ENCODE assay signal across 8 cellular contexts in genomic region chr2:28390857-28391563, GRCh38. TPM values are rescaled to one million over a fixed set of nuclear protein-coding genes. Genes with fewer than 3 reads are reported as not detected.
DNase-seq lines count a peak whose midpoint lies in the region; ATAC-seq and TF ChIP-seq lines count a peak whose summit lies in the region.

No MANE protein-coding gene starts in this region.

- H3K27me3 ChIP-seq in left ventricle myocardium inferior (ENCODE audit: low read depth) = no peaks in the 10 kb centered on the region

- no peak for TF ChIP-seq CTCF in left ventricle myocardium inferior (IDR thresholded peaks at IDR 0.05; ENCODE audit: borderline replicate concordance)

- intact Hi-C loops in left ventricle myocardium inferior (cut with micrococcal nuclease) (no loop called here), posterior cingulate gyrus (cut with DNase I) (loop anchor here (10.0 kb wide), 2 partner anchors 156 to 436 kb away; no protein-coding TSS in a partner anchor)

- DNase-seq in NCI-H82 (lab: John Stamatoyannopoulos, UW) (peak; percentile 18), NCI-H82 treated with DMSO at 0.1 percent for 48 hours (lab: John Stamatoyannopoulos, UW; ENCODE audit: unreplicated experiment) (no peak), LHCN-M2 (ENCODE audit: low read depth) (peak; percentile 83), amniotic epithelial cell (ENCODE audit: low read depth) (peak; percentile 88), left ventricle myocardium inferior (peak; percentile 90), posterior cingulate gyrus (peak; percentile 42 to 94 (median 62)), middle frontal gyrus (ENCODE audit: extremely low spot score, low spot score) (no peak)

- no peaks in the 10 kb centered on the region for H3K9me3 ChIP-seq in left ventricle myocardium inferior (replicated peaks)

- peak overlapping the region; percentile 84 for H3K4me3 ChIP-seq in left ventricle myocardium inferior

- no peaks in the 10 kb centered on the region for H3K36me3 ChIP-seq in left ventricle myocardium inferior

- H3K27ac ChIP-seq in left ventricle myocardium inferior (replicated peaks) = peak overlapping the region; percentile 100

- ATAC-seq in HG03571 (IDR thresholded peaks at IDR 0.05; ENCODE audit: unreplicated experiment) = no peak

- H3K4me1 ChIP-seq in left ventricle myocardium inferior = peaks cover 53% of the 10 kb centered on the region

RNA-seq across cellular contexts. Expression of gene FOSL2, which starts 1.6 kb away (rescaled TPM):
- total RNA-seq in LHCN-M2 (2014; rRNA removed) (50.7 and 62.2 TPM in 2 replicates), left ventricle myocardium inferior (50.2 TPM)
- 46.8 TPM for polyA plus RNA-seq in LHCN-M2 (2012)

Comparison
In these comparisons a context has a peak if more than half of its experiments do, and no peak if none do; other contexts are left out.
1. DNase-seq: peak in NCI-H82 (single experiment), LHCN-M2 (single experiment), amniotic epithelial cell (single experiment), left ventricle myocardium inferior (single experiment) and posterior cingulate gyrus (10 of 10); none in NCI-H82 treated with DMSO at 0.1 percent for 48 hours (single experiment) and middle frontal gyrus (single experiment).